ENCODE assay signal across 1 cellular context in the genomic region with DNA sequence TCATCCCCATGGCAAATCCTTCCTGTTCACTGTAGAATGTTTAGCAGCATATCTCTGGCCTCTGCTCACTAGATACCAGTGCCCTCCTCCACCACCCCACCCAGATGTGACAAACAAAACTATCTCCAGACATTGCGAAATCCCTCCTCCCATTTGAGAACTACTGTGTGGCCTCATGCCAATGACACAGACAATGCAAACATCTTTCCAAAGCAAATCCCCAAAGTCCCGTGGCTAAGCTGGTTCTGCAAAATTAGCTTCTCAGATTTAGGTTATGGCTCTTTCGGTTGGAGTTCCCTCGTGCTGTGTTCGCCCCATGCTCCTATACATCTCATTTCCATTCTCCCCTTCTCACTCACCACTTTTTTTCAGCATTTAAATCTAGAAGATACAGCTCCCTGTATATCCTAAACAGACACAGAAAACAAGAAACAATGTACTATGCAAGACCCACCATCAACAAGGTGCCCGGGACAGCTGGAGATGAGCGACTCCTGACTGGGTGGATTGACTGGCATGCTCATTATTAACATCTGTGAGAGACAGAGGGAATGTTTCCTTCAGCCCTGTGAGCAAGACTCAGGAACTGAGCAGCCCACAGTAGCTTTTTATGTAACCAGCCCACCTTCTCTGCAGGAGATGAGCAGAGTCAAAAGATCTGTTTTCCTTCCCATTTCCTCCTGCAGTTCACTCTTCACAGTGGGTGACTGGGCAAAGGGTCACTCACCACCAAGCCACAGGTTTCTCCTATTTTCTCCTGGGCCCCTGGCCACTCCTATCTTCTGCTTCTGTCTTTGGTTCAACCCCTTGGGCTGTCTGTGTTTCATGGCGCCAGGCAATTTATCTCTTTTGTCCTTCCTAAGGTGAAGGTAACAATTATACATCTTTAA.
TF ChIP-seq lines count a peak whose summit lies in the region.

No MANE protein-coding gene starts in this region.

TF ChIP-seq in HepG2, 621 proteins besides CTCF, POLR2A, EP300 and RAD21 (continued from another document and continues in another):
- TF ChIP-seq, protein P1, sequence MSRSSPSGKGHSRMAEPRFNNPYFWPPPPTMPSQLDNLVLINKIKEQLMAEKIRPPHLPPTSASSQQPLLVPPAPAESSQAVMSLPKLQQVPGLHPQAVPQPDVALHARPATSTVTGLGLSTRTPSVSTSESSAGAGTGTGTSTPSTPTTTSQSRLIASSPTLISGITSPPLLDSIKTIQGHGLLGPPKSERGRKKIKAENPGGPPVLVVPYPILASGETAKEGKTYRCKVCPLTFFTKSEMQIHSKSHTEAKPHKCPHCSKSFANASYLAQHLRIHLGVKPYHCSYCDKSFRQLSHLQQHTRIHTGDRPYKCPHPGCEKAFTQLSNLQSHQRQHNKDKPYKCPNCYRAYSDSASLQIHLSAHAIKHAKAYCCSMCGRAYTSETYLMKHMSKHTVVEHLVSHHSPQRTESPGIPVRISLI (CRISPR knock-in tag; IDR thresholded peaks at IDR 0.05; ENCODE audit: borderline replicate concordance): no peak; the same call in 1 of the 2 replicates
- TF ChIP-seq AGO1 (IDR thresholded peaks at IDR 0.05; ENCODE audit: low read depth, low read length, poor library complexity, severe bottlenecking) (no peak), ZNF235 (CRISPR knock-in tag; IDR thresholded peaks at IDR 0.05; ENCODE audit: borderline replicate concordance) (no peak), CHD2 (IDR thresholded peaks at IDR 0.05; ENCODE audit: low read depth, low read length) (no peak), ZNF260 (CRISPR knock-in tag; IDR thresholded peaks at IDR 0.05; ENCODE audit: borderline replicate concordance, low read depth) (no peak), SRF (IDR thresholded peaks at IDR 0.05; ENCODE audit: low read depth, low read length) (no peak), NR2F6 (IDR thresholded peaks at IDR 0.05) (peak; percentile 58), NR2F6 (CRISPR knock-in tag; IDR thresholded peaks at IDR 0.05) (peak; percentile 76; the same call in 1 of the 2 replicates), FOSL2 (CRISPR knock-in tag; IDR thresholded peaks at IDR 0.05) (peak; percentile 90), KMT2A (CRISPR knock-in tag; IDR thresholded peaks at IDR 0.05) (no peak), SRSF4 (IDR thresholded peaks at IDR 0.05; ENCODE audit: low read depth, low read length, poor library complexity, severe bottlenecking) (no peak), ZNF143 (CRISPR knock-in tag; IDR thresholded peaks at IDR 0.05) (no peak), REXO4 (CRISPR knock-in tag; IDR thresholded peaks at IDR 0.05; ENCODE audit: borderline replicate concordance) (no peak), ATM (IDR thresholded peaks at IDR 0.05; ENCODE audit: borderline replicate concordance) (no peak), ZNF747 (CRISPR knock-in tag; IDR thresholded peaks at IDR 0.05; ENCODE audit: borderline replicate concordance) (no peak), ZSCAN31 (CRISPR knock-in tag; IDR thresholded peaks at IDR 0.05; ENCODE audit: low read depth) (peak; percentile 68; the same call in 1 of the 2 replicates), MTA3 (CRISPR knock-in tag; IDR thresholded peaks at IDR 0.05) (no peak), MTF1 (CRISPR knock-in tag; IDR thresholded peaks at IDR 0.05) (no peak), ZBTB42 (CRISPR knock-in tag; IDR thresholded peaks at IDR 0.05) (peak; percentile 99), ZNF660 (CRISPR knock-in tag; IDR thresholded peaks at IDR 0.05; ENCODE audit: borderline replicate concordance, low read depth) (no peak), ZNF781 (CRISPR knock-in tag; IDR thresholded peaks at IDR 0.05; ENCODE audit: borderline replicate concordance, not compliant biosample characterization) (no peak), NAIF1 (CRISPR knock-in tag; IDR thresholded peaks at IDR 0.05; ENCODE audit: borderline replicate concordance) (no peak)
- TF ChIP-seq, protein P2, sequence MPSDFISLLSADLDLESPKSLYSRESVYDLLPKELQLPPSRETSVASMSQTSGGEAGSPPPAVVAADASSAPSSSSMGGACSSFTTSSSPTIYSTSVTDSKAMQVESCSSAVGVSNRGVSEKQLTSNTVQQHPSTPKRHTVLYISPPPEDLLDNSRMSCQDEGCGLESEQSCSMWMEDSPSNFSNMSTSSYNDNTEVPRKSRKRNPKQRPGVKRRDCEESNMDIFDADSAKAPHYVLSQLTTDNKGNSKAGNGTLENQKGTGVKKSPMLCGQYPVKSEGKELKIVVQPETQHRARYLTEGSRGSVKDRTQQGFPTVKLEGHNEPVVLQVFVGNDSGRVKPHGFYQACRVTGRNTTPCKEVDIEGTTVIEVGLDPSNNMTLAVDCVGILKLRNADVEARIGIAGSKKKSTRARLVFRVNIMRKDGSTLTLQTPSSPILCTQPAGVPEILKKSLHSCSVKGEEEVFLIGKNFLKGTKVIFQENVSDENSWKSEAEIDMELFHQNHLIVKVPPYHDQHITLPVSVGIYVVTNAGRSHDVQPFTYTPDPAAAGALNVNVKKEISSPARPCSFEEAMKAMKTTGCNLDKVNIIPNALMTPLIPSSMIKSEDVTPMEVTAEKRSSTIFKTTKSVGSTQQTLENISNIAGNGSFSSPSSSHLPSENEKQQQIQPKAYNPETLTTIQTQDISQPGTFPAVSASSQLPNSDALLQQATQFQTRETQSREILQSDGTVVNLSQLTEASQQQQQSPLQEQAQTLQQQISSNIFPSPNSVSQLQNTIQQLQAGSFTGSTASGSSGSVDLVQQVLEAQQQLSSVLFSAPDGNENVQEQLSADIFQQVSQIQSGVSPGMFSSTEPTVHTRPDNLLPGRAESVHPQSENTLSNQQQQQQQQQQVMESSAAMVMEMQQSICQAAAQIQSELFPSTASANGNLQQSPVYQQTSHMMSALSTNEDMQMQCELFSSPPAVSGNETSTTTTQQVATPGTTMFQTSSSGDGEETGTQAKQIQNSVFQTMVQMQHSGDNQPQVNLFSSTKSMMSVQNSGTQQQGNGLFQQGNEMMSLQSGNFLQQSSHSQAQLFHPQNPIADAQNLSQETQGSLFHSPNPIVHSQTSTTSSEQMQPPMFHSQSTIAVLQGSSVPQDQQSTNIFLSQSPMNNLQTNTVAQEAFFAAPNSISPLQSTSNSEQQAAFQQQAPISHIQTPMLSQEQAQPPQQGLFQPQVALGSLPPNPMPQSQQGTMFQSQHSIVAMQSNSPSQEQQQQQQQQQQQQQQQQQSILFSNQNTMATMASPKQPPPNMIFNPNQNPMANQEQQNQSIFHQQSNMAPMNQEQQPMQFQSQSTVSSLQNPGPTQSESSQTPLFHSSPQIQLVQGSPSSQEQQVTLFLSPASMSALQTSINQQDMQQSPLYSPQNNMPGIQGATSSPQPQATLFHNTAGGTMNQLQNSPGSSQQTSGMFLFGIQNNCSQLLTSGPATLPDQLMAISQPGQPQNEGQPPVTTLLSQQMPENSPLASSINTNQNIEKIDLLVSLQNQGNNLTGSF (CRISPR knock-in tag; IDR thresholded peaks at IDR 0.05): no peak
- TF ChIP-seq, protein P3, sequence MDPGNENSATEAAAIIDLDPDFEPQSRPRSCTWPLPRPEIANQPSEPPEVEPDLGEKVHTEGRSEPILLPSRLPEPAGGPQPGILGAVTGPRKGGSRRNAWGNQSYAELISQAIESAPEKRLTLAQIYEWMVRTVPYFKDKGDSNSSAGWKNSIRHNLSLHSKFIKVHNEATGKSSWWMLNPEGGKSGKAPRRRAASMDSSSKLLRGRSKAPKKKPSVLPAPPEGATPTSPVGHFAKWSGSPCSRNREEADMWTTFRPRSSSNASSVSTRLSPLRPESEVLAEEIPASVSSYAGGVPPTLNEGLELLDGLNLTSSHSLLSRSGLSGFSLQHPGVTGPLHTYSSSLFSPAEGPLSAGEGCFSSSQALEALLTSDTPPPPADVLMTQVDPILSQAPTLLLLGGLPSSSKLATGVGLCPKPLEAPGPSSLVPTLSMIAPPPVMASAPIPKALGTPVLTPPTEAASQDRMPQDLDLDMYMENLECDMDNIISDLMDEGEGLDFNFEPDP (CRISPR knock-in tag; conservative IDR thresholded peaks at IDR 0.05): no peak
- TF ChIP-seq, protein P4, sequence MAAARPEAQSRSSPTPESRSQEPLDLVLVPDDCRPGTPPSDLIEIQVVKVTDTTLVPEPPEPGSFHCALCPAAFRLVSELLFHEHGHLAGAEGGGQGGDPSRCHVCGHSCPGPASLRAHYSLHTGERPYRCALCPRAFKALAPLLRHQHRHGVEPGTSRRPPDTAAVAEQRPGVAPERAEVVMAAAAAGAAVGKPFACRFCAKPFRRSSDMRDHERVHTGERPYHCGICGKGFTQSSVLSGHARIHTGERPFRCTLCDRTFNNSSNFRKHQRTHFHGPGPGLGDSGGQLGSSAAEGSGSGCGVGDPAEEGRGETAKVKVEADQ (CRISPR knock-in tag; IDR thresholded peaks at IDR 0.05; ENCODE audit: borderline replicate concordance): 0 out of 2 replicates have a peak, but pooled peaks have one; percentile 66
- TF ChIP-seq, protein P5, sequence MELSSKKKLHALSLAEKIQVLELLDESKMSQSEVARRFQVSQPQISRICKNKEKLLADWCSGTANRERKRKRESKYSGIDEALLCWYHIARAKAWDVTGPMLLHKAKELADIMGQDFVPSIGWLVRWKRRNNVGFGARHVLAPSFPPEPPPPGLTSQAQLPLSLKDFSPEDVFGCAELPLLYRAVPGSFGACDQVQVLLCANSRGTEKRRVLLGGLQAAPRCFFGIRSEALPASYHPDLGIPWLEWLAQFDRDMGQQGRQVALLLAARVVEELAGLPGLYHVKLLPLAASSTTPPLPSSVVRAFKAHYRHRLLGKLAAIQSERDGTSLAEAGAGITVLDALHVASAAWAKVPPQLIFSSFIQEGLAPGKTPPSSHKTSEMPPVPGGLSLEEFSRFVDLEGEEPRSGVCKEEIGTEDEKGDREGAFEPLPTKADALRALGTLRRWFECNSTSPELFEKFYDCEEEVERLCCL (CRISPR knock-in tag; IDR thresholded peaks at IDR 0.05; ENCODE audit: borderline replicate concordance): no peak
- TF ChIP-seq, protein P6, sequence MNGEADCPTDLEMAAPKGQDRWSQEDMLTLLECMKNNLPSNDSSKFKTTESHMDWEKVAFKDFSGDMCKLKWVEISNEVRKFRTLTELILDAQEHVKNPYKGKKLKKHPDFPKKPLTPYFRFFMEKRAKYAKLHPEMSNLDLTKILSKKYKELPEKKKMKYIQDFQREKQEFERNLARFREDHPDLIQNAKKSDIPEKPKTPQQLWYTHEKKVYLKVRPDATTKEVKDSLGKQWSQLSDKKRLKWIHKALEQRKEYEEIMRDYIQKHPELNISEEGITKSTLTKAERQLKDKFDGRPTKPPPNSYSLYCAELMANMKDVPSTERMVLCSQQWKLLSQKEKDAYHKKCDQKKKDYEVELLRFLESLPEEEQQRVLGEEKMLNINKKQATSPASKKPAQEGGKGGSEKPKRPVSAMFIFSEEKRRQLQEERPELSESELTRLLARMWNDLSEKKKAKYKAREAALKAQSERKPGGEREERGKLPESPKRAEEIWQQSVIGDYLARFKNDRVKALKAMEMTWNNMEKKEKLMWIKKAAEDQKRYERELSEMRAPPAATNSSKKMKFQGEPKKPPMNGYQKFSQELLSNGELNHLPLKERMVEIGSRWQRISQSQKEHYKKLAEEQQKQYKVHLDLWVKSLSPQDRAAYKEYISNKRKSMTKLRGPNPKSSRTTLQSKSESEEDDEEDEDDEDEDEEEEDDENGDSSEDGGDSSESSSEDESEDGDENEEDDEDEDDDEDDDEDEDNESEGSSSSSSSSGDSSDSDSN (CRISPR knock-in tag; IDR thresholded peaks at IDR 0.05): no peak
- TF ChIP-seq, protein P7, sequence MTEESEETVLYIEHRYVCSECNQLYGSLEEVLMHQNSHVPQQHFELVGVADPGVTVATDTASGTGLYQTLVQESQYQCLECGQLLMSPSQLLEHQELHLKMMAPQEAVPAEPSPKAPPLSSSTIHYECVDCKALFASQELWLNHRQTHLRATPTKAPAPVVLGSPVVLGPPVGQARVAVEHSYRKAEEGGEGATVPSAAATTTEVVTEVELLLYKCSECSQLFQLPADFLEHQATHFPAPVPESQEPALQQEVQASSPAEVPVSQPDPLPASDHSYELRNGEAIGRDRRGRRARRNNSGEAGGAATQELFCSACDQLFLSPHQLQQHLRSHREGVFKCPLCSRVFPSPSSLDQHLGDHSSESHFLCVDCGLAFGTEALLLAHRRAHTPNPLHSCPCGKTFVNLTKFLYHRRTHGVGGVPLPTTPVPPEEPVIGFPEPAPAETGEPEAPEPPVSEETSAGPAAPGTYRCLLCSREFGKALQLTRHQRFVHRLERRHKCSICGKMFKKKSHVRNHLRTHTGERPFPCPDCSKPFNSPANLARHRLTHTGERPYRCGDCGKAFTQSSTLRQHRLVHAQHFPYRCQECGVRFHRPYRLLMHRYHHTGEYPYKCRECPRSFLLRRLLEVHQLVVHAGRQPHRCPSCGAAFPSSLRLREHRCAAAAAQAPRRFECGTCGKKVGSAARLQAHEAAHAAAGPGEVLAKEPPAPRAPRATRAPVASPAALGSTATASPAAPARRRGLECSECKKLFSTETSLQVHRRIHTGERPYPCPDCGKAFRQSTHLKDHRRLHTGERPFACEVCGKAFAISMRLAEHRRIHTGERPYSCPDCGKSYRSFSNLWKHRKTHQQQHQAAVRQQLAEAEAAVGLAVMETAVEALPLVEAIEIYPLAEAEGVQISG (CRISPR knock-in tag; IDR thresholded peaks at IDR 0.05): peak; percentile 53; the same call in 1 of the 2 replicates
- TF ChIP-seq, protein P8, sequence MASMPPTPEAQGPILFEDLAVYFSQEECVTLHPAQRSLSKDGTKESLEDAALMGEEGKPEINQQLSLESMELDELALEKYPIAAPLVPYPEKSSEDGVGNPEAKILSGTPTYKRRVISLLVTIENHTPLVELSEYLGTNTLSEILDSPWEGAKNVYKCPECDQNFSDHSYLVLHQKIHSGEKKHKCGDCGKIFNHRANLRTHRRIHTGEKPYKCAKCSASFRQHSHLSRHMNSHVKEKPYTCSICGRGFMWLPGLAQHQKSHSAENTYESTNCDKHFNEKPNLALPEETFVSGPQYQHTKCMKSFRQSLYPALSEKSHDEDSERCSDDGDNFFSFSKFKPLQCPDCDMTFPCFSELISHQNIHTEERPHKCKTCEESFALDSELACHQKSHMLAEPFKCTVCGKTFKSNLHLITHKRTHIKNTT (CRISPR knock-in tag; IDR thresholded peaks at IDR 0.05): no peak
- TF ChIP-seq, protein P9, sequence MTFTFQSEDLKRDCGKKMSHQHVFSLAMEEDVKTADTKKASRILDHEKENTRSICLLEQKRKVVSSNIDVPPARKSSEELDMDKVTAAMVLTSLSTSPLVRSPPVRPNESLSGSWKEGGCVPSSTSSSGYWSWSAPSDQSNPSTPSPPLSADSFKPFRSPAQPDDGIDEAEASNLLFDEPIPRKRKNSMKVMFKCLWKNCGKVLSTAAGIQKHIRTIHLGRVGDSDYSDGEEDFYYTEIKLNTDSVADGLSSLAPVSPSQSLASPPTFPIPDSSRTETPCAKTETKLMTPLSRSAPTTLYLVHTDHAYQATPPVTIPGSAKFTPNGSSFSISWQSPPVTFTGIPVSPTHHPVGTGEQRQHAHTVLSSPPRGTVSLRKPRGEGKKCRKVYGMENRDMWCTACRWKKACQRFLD (CRISPR knock-in tag; IDR thresholded peaks at IDR 0.05; ENCODE audit: borderline replicate concordance): no peak
- TF ChIP-seq, protein P10, sequence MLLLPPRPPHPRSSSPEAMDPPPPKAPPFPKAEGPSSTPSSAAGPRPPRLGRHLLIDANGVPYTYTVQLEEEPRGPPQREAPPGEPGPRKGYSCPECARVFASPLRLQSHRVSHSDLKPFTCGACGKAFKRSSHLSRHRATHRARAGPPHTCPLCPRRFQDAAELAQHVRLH (CRISPR knock-in tag; IDR thresholded peaks at IDR 0.05; ENCODE audit: borderline replicate concordance, low read depth): peak; percentile 88; the same call in 1 of the 2 replicates
- TF ChIP-seq, protein P11, sequence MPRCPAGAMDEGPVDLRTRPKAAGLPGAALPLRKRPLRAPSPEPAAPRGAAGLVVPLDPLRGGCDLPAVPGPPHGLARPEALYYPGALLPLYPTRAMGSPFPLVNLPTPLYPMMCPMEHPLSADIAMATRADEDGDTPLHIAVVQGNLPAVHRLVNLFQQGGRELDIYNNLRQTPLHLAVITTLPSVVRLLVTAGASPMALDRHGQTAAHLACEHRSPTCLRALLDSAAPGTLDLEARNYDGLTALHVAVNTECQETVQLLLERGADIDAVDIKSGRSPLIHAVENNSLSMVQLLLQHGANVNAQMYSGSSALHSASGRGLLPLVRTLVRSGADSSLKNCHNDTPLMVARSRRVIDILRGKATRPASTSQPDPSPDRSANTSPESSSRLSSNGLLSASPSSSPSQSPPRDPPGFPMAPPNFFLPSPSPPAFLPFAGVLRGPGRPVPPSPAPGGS (CRISPR knock-in tag; IDR thresholded peaks at IDR 0.05): peak; percentile 74; the same call in 1 of the 2 replicates
